ENCODE assay signal across 1 cellular context in the genomic region with DNA sequence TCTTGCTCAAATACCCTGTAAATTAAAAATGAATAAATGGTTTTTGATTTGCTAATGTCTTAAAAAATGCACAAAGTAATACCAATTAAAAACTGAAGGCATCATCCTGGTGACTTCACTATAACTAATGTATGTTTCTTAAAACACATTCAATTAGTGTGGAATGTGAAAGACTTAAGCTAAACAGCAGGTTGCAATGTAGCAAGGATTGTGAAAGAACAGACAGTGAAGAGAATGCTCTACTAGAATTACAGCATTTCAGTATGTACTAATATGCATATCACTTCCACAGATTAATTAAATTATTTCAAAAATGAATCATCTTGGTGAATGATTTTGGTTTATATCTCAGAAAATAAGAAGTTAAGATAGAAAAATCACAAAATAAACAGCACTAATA.
TF ChIP-seq lines count a peak whose summit lies in the region.

No MANE protein-coding gene starts in this region.

TF ChIP-seq in GM23338, 12 proteins besides CTCF, POLR2A, EP300 and RAD21 (continued from another document):
- TF ChIP-seq, protein P1, sequence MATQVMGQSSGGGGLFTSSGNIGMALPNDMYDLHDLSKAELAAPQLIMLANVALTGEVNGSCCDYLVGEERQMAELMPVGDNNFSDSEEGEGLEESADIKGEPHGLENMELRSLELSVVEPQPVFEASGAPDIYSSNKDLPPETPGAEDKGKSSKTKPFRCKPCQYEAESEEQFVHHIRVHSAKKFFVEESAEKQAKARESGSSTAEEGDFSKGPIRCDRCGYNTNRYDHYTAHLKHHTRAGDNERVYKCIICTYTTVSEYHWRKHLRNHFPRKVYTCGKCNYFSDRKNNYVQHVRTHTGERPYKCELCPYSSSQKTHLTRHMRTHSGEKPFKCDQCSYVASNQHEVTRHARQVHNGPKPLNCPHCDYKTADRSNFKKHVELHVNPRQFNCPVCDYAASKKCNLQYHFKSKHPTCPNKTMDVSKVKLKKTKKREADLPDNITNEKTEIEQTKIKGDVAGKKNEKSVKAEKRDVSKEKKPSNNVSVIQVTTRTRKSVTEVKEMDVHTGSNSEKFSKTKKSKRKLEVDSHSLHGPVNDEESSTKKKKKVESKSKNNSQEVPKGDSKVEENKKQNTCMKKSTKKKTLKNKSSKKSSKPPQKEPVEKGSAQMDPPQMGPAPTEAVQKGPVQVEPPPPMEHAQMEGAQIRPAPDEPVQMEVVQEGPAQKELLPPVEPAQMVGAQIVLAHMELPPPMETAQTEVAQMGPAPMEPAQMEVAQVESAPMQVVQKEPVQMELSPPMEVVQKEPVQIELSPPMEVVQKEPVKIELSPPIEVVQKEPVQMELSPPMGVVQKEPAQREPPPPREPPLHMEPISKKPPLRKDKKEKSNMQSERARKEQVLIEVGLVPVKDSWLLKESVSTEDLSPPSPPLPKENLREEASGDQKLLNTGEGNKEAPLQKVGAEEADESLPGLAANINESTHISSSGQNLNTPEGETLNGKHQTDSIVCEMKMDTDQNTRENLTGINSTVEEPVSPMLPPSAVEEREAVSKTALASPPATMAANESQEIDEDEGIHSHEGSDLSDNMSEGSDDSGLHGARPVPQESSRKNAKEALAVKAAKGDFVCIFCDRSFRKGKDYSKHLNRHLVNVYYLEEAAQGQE (IDR thresholded peaks at IDR 0.05; ENCODE audit: unreplicated experiment) = no peak
- TF ChIP-seq ZNF114 (CRISPR knock-in tag; IDR thresholded peaks at IDR 0.05) (no peak), ETS1 (IDR thresholded peaks at IDR 0.05) (no peak), ZNF331 (CRISPR knock-in tag; IDR thresholded peaks at IDR 0.05; ENCODE audit: low read depth) (no peak), STAT1 (IDR thresholded peaks at IDR 0.05; ENCODE audit: unreplicated experiment) (no peak), EZH2phosphoT487 (IDR thresholded peaks at IDR 0.05; ENCODE audit: unreplicated experiment) (no peak), POLR2AphosphoS5 (IDR thresholded peaks at IDR 0.05; ENCODE audit: low read depth) (no peak), NANOG (IDR thresholded peaks at IDR 0.05; ENCODE audit: borderline replicate concordance) (no peak)
TF ChIP-seq in GM23338: peak in this region for 0.
